Comparison of ENCODE assay signal across 11 cellular contexts in the genomic region with DNA sequence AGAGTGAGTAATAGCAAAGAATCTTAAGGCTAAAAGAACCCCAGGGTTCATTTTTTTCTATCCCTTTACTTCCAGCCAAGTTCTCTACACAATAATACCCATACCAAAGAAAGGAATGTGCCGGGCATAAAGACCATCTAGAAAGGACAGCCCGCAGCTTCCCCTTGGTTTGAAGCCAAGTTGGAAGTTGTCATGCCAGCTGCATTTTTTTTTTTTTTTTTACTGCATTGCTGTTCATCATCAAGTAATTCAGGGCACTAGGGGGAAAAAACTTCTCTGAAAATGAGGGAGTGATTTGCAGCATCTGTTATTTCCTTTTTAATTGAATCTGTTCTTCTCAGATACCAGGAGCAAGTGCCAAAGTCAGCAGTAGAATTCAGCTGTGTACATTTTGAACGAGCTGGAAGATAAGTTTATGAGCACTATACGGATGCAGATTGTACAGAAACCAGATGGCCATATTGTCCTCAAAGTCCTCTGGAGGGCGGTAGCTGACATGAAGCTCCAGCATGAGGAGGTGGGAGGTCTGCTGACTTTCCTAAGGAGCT. TPM values are rescaled to one million over a fixed set of nuclear protein-coding genes. Genes with fewer than 3 reads are reported as not detected.
DNase-seq lines count a peak whose midpoint lies in the region; FAIRE-seq and TF ChIP-seq lines count a peak whose summit lies in the region.
"Had no signal": no experiment of that assay in that cellular context is flagged by ENCODE, and none has a peak within 500 bp of the region (broad histone marks: within the 10 kb centered on the region; RNA-seq: fewer than 3 reads in every experiment).

No MANE protein-coding gene starts in this region.

- no peaks in the 10 kb centered on the region for H3K23me2 ChIP-seq in H1 (ENCODE audit: low read depth, low read length)

- no peak overlapping the region for H4K5ac ChIP-seq in H1 (ENCODE audit: insufficient read length, low read depth, low read length)

- H3K79me2 ChIP-seq in GM23248 (ENCODE audit: insufficient read depth), result peaks cover 43% of the 10 kb centered on the region
- no peaks in the 10 kb centered on the region; the same call in 1 of the 2 replicates for H3K79me2 ChIP-seq in OCI-LY7 (ENCODE audit: insufficient read depth, low read depth, low read length)
- H3K79me2 ChIP-seq in H1 (ENCODE audit: control insufficient read depth in 1 of 2, insufficient read depth in 2 of 2, low read length in 2 of 2), result no peaks in the 10 kb centered on the region

- intact Hi-C loops in OCI-LY7 (cut with micrococcal nuclease; ENCODE audit: unreplicated experiment) (no loop called here), sigmoid colon (cut with DNase I) (no loop called here), prostate gland (cut with DNase I) (no loop called here)

- H3K56ac ChIP-seq in H1 (replicated peaks; ENCODE audit: insufficient read length, low read depth, low read length), result no peak overlapping the region

- TF ChIP-seq POLR2A in H1 (IDR thresholded peaks at IDR 0.05; ENCODE audit: control extremely low read depth in 1 of 2, low read depth in 2 of 2, low read length in 2 of 2), result no peak
- TF ChIP-seq POLR2A in sigmoid colon (IDR thresholded peaks at IDR 0.05), result no peak
- no peak for TF ChIP-seq POLR2A in prostate gland (IDR thresholded peaks at IDR 0.05)

- CTCF ChIA-PET in OCI-LY7 (lab: Charles Lee; ENCODE audit: unreplicated experiment), result interaction anchor here (1.3 to 1.7 kb wide), 5 partner anchors 11 to 45 kb away, joined by 3 to 9 read pairs (median 4); no protein-coding TSS in a partner anchor
- CTCF ChIA-PET in H1 (lab: Charles Lee; ENCODE audit: partially characterized antibody), result interaction anchor here (0.6 to 2.4 kb wide), 13 partner anchors 8 to 139 kb away, joined by 3 to 10 read pairs (median 4); no protein-coding TSS in a partner anchor

- peak; percentile 32 for DNase-seq in GM23248
- peak; percentile 45 for DNase-seq in OCI-LY7 (ENCODE audit: low spot score)
- DNase-seq in H1 (ENCODE audit: low read depth in 1 of 2, low spot score in 2 of 2), result no peak
- peak; percentile 46 for DNase-seq in sigmoid colon
- DNase-seq in prostate gland (ENCODE audit: low spot score), result no peak
- no peak for DNase-seq in occipital lobe (lab: John Stamatoyannopoulos, UW)
- no peak for DNase-seq in SHP77 (lab: John Stamatoyannopoulos, UW)
- DNase-seq in NCI-H510A treated with DMSO at 0.1 percent for 48 hours (lab: John Stamatoyannopoulos, UW), result no peak
- DNase-seq: activated T-cell treated with anti-CD3 and anti-CD28 coated beads, Interleukin-2, amount 50 U/mL, for 48 hours; NCI-H82; thyroid gland had no signal

- in situ Hi-C loops in GM23248 (cut with MboI), result no loop called here

- no peak overlapping the region for H2AK5ac ChIP-seq in H1 (ENCODE audit: low read depth, low read length)

- no peaks in the 10 kb centered on the region for H3K79me1 ChIP-seq in H1 (ENCODE audit: low read depth, low read length)

- no TSS peak for BruUV-seq in OCI-LY7 (replicated peaks; lab: Mats Ljungman, UMichigan)

- H3K9me3 ChIP-seq in GM23248 (ENCODE audit: low read depth) (no peaks in the 10 kb centered on the region), OCI-LY7 (ENCODE audit: low read length) (no peaks in the 10 kb centered on the region), H1 (ENCODE audit: insufficient read depth in 2 of 2, low read depth in 1 of 2, low read length in 1 of 2) (no peaks in the 10 kb centered on the region), sigmoid colon (no peaks in the 10 kb centered on the region), prostate gland (no peaks in the 10 kb centered on the region)
- H3K9me3 ChIP-seq: thyroid gland had no signal

- TF ChIP-seq RAD21 in H1 (IDR thresholded peaks at IDR 0.05 in 1 of 2, conservative IDR thresholded peaks at IDR 0.05 in 1 of 2; ENCODE audit: low read depth in 2 of 2, low read length in 2 of 2), result peak; percentile 8 to 31; a peak in 2 of 4 replicates

- no peak overlapping the region for H3K23ac ChIP-seq in H1 (ENCODE audit: insufficient read length)

- no peak overlapping the region for H3K4ac ChIP-seq in H1 (replicated peaks; ENCODE audit: insufficient read length, low read depth, low read length)

- no peaks in the 10 kb centered on the region for H4K20me1 ChIP-seq in GM23248 (ENCODE audit: insufficient read depth)
- no peaks in the 10 kb centered on the region for H4K20me1 ChIP-seq in OCI-LY7 (ENCODE audit: insufficient read depth, low read length)
- no peaks in the 10 kb centered on the region for H4K20me1 ChIP-seq in H1 (replicated peaks in 1 of 2; ENCODE audit: control insufficient read depth in 1 of 2, insufficient read depth in 2 of 2, low read length in 2 of 2)

- H2BK5ac ChIP-seq in H1 (ENCODE audit: low read depth, low read length), result no peak overlapping the region

- no peak overlapping the region for H2BK15ac ChIP-seq in H1 (ENCODE audit: low read length)

- POLR2A ChIA-PET in OCI-LY7 (lab: Charles Lee), result interaction anchor here (1.2 to 6.0 kb wide), 6 partner anchors 14 to 56 kb away, joined by 4 to 77 read pairs (median 6); a partner anchor contains a TSS
- POLR2A ChIA-PET in H1 (lab: Charles Lee; ENCODE audit: partially characterized antibody), result interaction anchor here (0.6 kb wide), 1 partner anchor 14 kb away, joined by 3 read pairs; no protein-coding TSS in a partner anchor

- no peak overlapping the region for H3K14ac ChIP-seq in H1 (ENCODE audit: insufficient read length)

- H2BK20ac ChIP-seq in H1 (ENCODE audit: low read length), result no peak overlapping the region

- no peak overlapping the region for H3K9ac ChIP-seq in GM23248
- no peak overlapping the region for H3K9ac ChIP-seq in H1 (replicated peaks in 1 of 4; ENCODE audit: extremely low read depth in 1 of 4, low read depth in 3 of 4, low read length in 3 of 4)

- no peak overlapping the region for H3K18ac ChIP-seq in H1 (ENCODE audit: extremely low read depth, low read length)

- TF ChIP-seq CTCF in OCI-LY7 (conservative IDR thresholded peaks at IDR 0.05; ENCODE audit: low read length), result peak; percentile 58
- peak in 1 of 3 experiments; percentile 21; a peak in 1 of 4 replicates for TF ChIP-seq CTCF in H1 (IDR thresholded peaks at IDR 0.05; ENCODE audit: control extremely low read depth in 1 of 3, insufficient read depth in 1 of 3, low read depth in 1 of 3, low read length in 3 of 3)
- no peak for TF ChIP-seq CTCF in sigmoid colon (IDR thresholded peaks at IDR 0.05)
- TF ChIP-seq CTCF in prostate gland (IDR thresholded peaks at IDR 0.05), result no peak

- H3K27me3 ChIP-seq in GM23248 (replicated peaks; ENCODE audit: insufficient read depth), result no peaks in the 10 kb centered on the region
- H3K27me3 ChIP-seq in H1 (replicated peaks in 1 of 4; ENCODE audit: control insufficient read depth in 3 of 4, extremely low read depth in 1 of 4, insufficient read depth in 3 of 4, low read length in 3 of 4), result no peaks in the 10 kb centered on the region
- H3K27me3 ChIP-seq in sigmoid colon, result no peaks in the 10 kb centered on the region
- H3K27me3 ChIP-seq in prostate gland (replicated peaks; ENCODE audit: insufficient read depth), result no peaks in the 10 kb centered on the region
- H3K27me3 ChIP-seq: thyroid gland had no signal

- TF ChIP-seq EP300 in H1 (IDR thresholded peaks at IDR 0.05; ENCODE audit: borderline replicate concordance in 1 of 2, low read depth in 2 of 2, low read length in 2 of 2) (no peak), sigmoid colon (IDR thresholded peaks at IDR 0.05) (no peak)

- H3K9me2 ChIP-seq in GM23248 (ENCODE audit: insufficient read depth) (no peaks in the 10 kb centered on the region), OCI-LY7 (ENCODE audit: insufficient read depth, low read length) (no peaks in the 10 kb centered on the region)

- H3K36me3 ChIP-seq in GM23248 (ENCODE audit: low read depth), result no peaks in the 10 kb centered on the region
- H3K36me3 ChIP-seq in OCI-LY7 (ENCODE audit: insufficient read depth, low read length), result peaks cover 10% of the 10 kb centered on the region
- no peaks in the 10 kb centered on the region for H3K36me3 ChIP-seq in H1 (ENCODE audit: control insufficient read depth in 2 of 4, insufficient read depth in 4 of 4, low read length in 3 of 4)
- no peaks in the 10 kb centered on the region for H3K36me3 ChIP-seq in sigmoid colon
- no peaks in the 10 kb centered on the region for H3K36me3 ChIP-seq in prostate gland
- H3K36me3 ChIP-seq: thyroid gland had no signal

- H3K4me1 ChIP-seq in GM23248 (ENCODE audit: insufficient read depth), result peaks cover 49% of the 10 kb centered on the region
- peaks cover 78% of the 10 kb centered on the region for H3K4me1 ChIP-seq in OCI-LY7 (ENCODE audit: insufficient read depth, low read length, poor library complexity, severe bottlenecking)
- no peaks in the 10 kb centered on the region for H3K4me1 ChIP-seq in H1 (replicated peaks in 1 of 4; ENCODE audit: control insufficient read depth in 3 of 4, insufficient read depth in 4 of 4, low read length in 3 of 4)
- H3K4me1 ChIP-seq in sigmoid colon, result peaks cover 0 to 27% (median 9%) of the 10 kb centered on the region in 4 donors
- H3K4me1 ChIP-seq in prostate gland (replicated peaks), result no peaks in the 10 kb centered on the region
- H3K4me1 ChIP-seq: thyroid gland had no signal

- FAIRE-seq in H1 (lab: Jason Lieb, UNC), result no peak

- H3F3A ChIP-seq in GM23248 (ENCODE audit: insufficient read depth), result peaks cover 48% of the 10 kb centered on the region

- no peak overlapping the region for H2BK12ac ChIP-seq in H1 (ENCODE audit: low read depth, low read length)

- H2BK120ac ChIP-seq in H1 (replicated peaks; ENCODE audit: low read depth, low read length), result no peak overlapping the region

- 39 to 46% methylated on average over 5 of the region's 5 CpGs for WGBS in GM23248 (ENCODE audit: low coverage in 1 of 2, low lambda C conversion rate in 2 of 2, missing lambda C conversion rate in 2 of 2), 2 experiments
- 73% methylated on average over 5 of the region's 5 CpGs; no CpG with 5 or more reads in 1 of the 2 experiments for WGBS in H1 (ENCODE audit: extremely low coverage in 1 of 2, insufficient coverage in 1 of 2, insufficient read length in 1 of 2, insufficient replicate concordance in 2 of 2, low coverage in 1 of 2, low lambda C conversion rate in 2 of 2, missing lambda C conversion rate in 1 of 2), 2 experiments
- 33 to 38% methylated on average over 5 of the region's 5 CpGs for WGBS in sigmoid colon, 2 donors
- 11% methylated on average over 5 of the region's 5 CpGs for WGBS in prostate gland

- H2AFZ ChIP-seq in GM23248, result no peak overlapping the region
- H2AFZ ChIP-seq in OCI-LY7 (ENCODE audit: low read length), result no peak overlapping the region
- no peak overlapping the region for H2AFZ ChIP-seq in H1 (ENCODE audit: low read length)

- no peak overlapping the region for H4K91ac ChIP-seq in H1 (replicated peaks; ENCODE audit: insufficient read length, low read length)

- no peak overlapping the region for H4K8ac ChIP-seq in H1 (ENCODE audit: extremely low read depth, insufficient read depth, low read length)

- H3K4me3 ChIP-seq in GM23248 (no peak overlapping the region), OCI-LY7 (ENCODE audit: low read depth, low read length, poor library complexity, severe bottlenecking) (no peak overlapping the region), H1 (ENCODE audit: extremely low read depth in 1 of 4, insufficient read depth in 2 of 4, low read depth in 3 of 4, low read length in 4 of 4) (no peak overlapping the region), sigmoid colon (no peak overlapping the region), prostate gland (no peak overlapping the region)
- H3K4me3 ChIP-seq: thyroid gland had no signal

- H3K27ac ChIP-seq in GM23248 (no peak overlapping the region), OCI-LY7 (ENCODE audit: low read depth, low read length, poor library complexity, severe bottlenecking) (peak overlapping the region; percentile 35), H1 (ENCODE audit: low read depth, low read length) (no peak overlapping the region), sigmoid colon (peak overlapping the region in 2 of 4 donors; percentile 17 to 62), prostate gland (no peak overlapping the region)
- H3K27ac ChIP-seq: thyroid gland had no signal

- H3K4me2 ChIP-seq in GM23248 (ENCODE audit: unreplicated experiment) (peak overlapping the region; percentile 0), OCI-LY7 (ENCODE audit: low read length) (peak overlapping the region; percentile 13; the same call in 1 of the 2 replicates), H1 (ENCODE audit: insufficient read depth in 1 of 2, low read depth in 2 of 2, low read length in 2 of 2) (no peak overlapping the region)

RNA-seq across cellular contexts. Expression of a gene that starts 56.4 kb away (rescaled TPM):
- 17.7 and 19.7 TPM in 2 replicates for total RNA-seq in GM23248 (2014; rRNA removed; shearing (Covaris generic))
- polyA plus RNA-seq in GM23248 (2016; fragmentation: Nextera tagmentation; extraction: Ambion mirVana) (13.6 and 15.5 TPM in 2 replicates), H1 (2011; rRNA removed) (7.5 and 7.6 TPM in 2 replicates), sigmoid colon (1 to 10 TPM; 1.4 to 3.2 (median 1.8) TPM)
- total RNA-seq in OCI-LY7 (2014; rRNA removed; shearing (Covaris generic)), result 36.3 and 54.7 TPM in 2 replicates
- total RNA-seq in OCI-LY7 (2022) (72.7 and 73.0 TPM in 2 replicates), sigmoid colon (10 to 100 TPM in 1 of 4 donors, 1 to 10 TPM in 3; 2.0 to 12.9 (median 2.2) TPM), prostate gland (1 to 10 TPM; 1.9 to 9.9 TPM), occipital lobe (23.4 TPM)
- total RNA-seq in H1 (2021; fragmentation: NEBNext Ultra II Directional; extraction: Animal tissue kit (Norgen Biotek cat#: 25700)), result 8.9 and 9.5 TPM in 2 replicates
- polyA plus RNA-seq in H1 (2011; cell fraction: cytosol; rRNA removed), result 5.0 TPM
- 7.6 TPM for polyA plus RNA-seq in H1 (2011; cell fraction: nucleus; rRNA removed)
- polyA plus RNA-seq in H1 (2012, experiment 1 of 2), result 4.4 to 7.8 TPM (median 5.7 TPM) in 4 replicates
- 0.92 TPM for polyA plus RNA-seq in H1 (2012, experiment 2 of 2)
- polyA plus RNA-seq in H1 (2013, experiment 1 of 2), result 4.3 TPM
- 4.7 TPM for polyA plus RNA-seq in H1 (2013, experiment 2 of 2)
- polyA minus RNA-seq in H1 (2011; rRNA and poly(A)+ RNA removed), result 17.4 and 24.7 TPM in 2 replicates
- polyA minus RNA-seq in H1 (2011; cell fraction: cytosol; rRNA and poly(A)+ RNA removed), result 4.4 TPM
- 22.5 TPM for polyA minus RNA-seq in H1 (2011; cell fraction: nucleus; rRNA and poly(A)+ RNA removed)

Comparison
In these comparisons a context has a peak if more than half of its experiments do, and no peak if none do; other contexts are left out.
1. DNase-seq: peak in GM23248 (single experiment), OCI-LY7 (single experiment) and sigmoid colon (single experiment); none in H1 (0 of 2), prostate gland (single experiment), occipital lobe (single experiment), SHP77 (0 of 2) and NCI-H510A treated with DMSO at 0.1 percent for 48 hours (single experiment).
2. H3K4me2 ChIP-seq: peak in GM23248 (single experiment) and OCI-LY7 (single experiment); none in H1 (0 of 2).